Comparison of ENCODE assay signal across 13 cellular contexts in genomic region chr9:78280982-78281668, GRCh38. TPM values are rescaled to one million over a fixed set of nuclear protein-coding genes. Genes with fewer than 3 reads are reported as not detected.
A peak's percentile ranks its signal among the peaks of the same experiment; 100 is the strongest.
DNase-seq lines count a peak whose midpoint lies in the region; ATAC-seq, FAIRE-seq and TF ChIP-seq lines count a peak whose summit lies in the region.
"Had no signal": no experiment of that assay in that cellular context is flagged by ENCODE, and none has a peak within 500 bp of the region (broad histone marks: within the 10 kb centered on the region; RNA-seq: fewer than 3 reads in every experiment).

No MANE protein-coding gene starts in this region.

- no peaks in the 10 kb centered on the region for H3F3A ChIP-seq in smooth muscle cell (ENCODE audit: low read depth)

- no peak overlapping the region for H3K9ac ChIP-seq in keratinocyte (ENCODE audit: control insufficient read depth, extremely low read depth, insufficient read depth, low read length)
- H3K9ac ChIP-seq in smooth muscle cell (ENCODE audit: low read depth) = no peak overlapping the region

- no peaks in the 10 kb centered on the region for H3K9me1 ChIP-seq in keratinocyte (ENCODE audit: control insufficient read depth, extremely low read depth, insufficient read depth, low read length)

- no peak overlapping the region for H3K27ac ChIP-seq in HEK293 (ENCODE audit: extremely low read depth, low read depth, low read length)
- H3K27ac ChIP-seq in keratinocyte (ENCODE audit: control insufficient read depth, insufficient read depth, low read length) = no peak overlapping the region
- no peak overlapping the region for H3K27ac ChIP-seq in smooth muscle cell (ENCODE audit: low read depth)
- H3K27ac ChIP-seq in CD4-positive, alpha-beta T cell (ENCODE audit: low read depth, low read length) = no peak overlapping the region

- H3K9me3 Mint-ChIP-seq in CD4-positive, alpha-beta T cell = no peaks in the 10 kb centered on the region
- H3K9me3 Mint-ChIP-seq in activated naive CD8-positive, alpha-beta T cell treated with anti-CD3 and anti-CD28 coated beads, Interleukin-2, amount 50 U/mL, for 24 hours = no peaks in the 10 kb centered on the region
- H3K9me3 Mint-ChIP-seq: T-helper 2 cell treated with Interferon-gamma antibody and Interleukin-4, amounts not matched to agents 5 μg/mL and 100 μg/mL, for 36 hours had no signal

- dilution Hi-C loops in keratinocyte (cut with MboI; ENCODE audit: extremely low pct_ligation_motif_present, low sequenced_read_pairs) = no loop called here

- H3K4me3 ChIP-seq in HEK293 (ENCODE audit: low read depth, low read length) = no peak overlapping the region
- no peak overlapping the region for H3K4me3 ChIP-seq in keratinocyte (ENCODE audit: control insufficient read depth in 2 of 3, extremely low read depth in 1 of 3, insufficient read depth in 2 of 3, low read depth in 1 of 3, low read length in 3 of 3)
- no peak overlapping the region for H3K4me3 ChIP-seq in smooth muscle cell

- H3K27me3 Mint-ChIP-seq in CD4-positive, alpha-beta T cell = no peaks in the 10 kb centered on the region
- no peaks in the 10 kb centered on the region for H3K27me3 Mint-ChIP-seq in activated naive CD8-positive, alpha-beta T cell treated with anti-CD3 and anti-CD28 coated beads, Interleukin-2, amount 50 U/mL, for 24 hours

- no peaks in the 10 kb centered on the region; a peak in 1 of 3 replicates for H3K36me3 ChIP-seq in HEK293 (ENCODE audit: control insufficient read depth in 2 of 2, insufficient read depth in 1 of 2, low read length in 2 of 2)
- no peaks in the 10 kb centered on the region for H3K36me3 ChIP-seq in keratinocyte (ENCODE audit: control insufficient read depth in 2 of 2, extremely low read depth in 1 of 2, insufficient read depth in 2 of 2, low read length in 2 of 2)
- no peaks in the 10 kb centered on the region for H3K36me3 ChIP-seq in smooth muscle cell (ENCODE audit: low read depth)

- H3K4me1 Mint-ChIP-seq in CD4-positive, alpha-beta T cell (ENCODE audit: low read depth) = peaks cover 9% of the 10 kb centered on the region
- peaks cover 11% of the 10 kb centered on the region for H3K4me1 Mint-ChIP-seq in activated naive CD8-positive, alpha-beta T cell treated with anti-CD3 and anti-CD28 coated beads, Interleukin-2, amount 50 U/mL, for 24 hours

- peak; percentile 5 for FAIRE-seq in keratinocyte (lab: Jason Lieb, UNC)
- FAIRE-seq: islet of Langerhans had no signal

- intact Hi-C loops in CD4-positive, alpha-beta T cell (cut with DNase I, micrococcal nuclease) = no loop called here

- no peak for TF ChIP-seq CTCF in HEK293 (tag by site-specific recombination; IDR thresholded peaks at IDR 0.05)
- no peak for TF ChIP-seq CTCF in keratinocyte (optimal IDR thresholded peaks at IDR 0.05 in 1 of 3, IDR thresholded peaks at IDR 0.05 in 1 of 3, conservative IDR thresholded peaks at IDR 0.05 in 1 of 3; ENCODE audit: extremely low read depth in 1 of 3, insufficient read depth in 2 of 3, low read length in 3 of 3)
- no peak for TF ChIP-seq CTCF in smooth muscle cell (IDR thresholded peaks at IDR 0.05; ENCODE audit: borderline replicate concordance, insufficient read depth, poor library complexity, severe bottlenecking)
- TF ChIP-seq CTCF in GM10248 (IDR thresholded peaks at IDR 0.05; ENCODE audit: control extremely low read depth, extremely low read depth, low read depth, missing control alignments) = no peak
- no peak for TF ChIP-seq CTCF in CD4-positive, alpha-beta T cell (IDR thresholded peaks at IDR 0.05)
- TF ChIP-seq CTCF in GM13976 (IDR thresholded peaks at IDR 0.05; ENCODE audit: borderline replicate concordance, control extremely low read depth, extremely low read depth, insufficient read depth, missing control alignments) = no peak

- H3K27me3 ChIP-seq in keratinocyte (ENCODE audit: control insufficient read depth, extremely low read depth, insufficient read depth, low read length) (no peaks in the 10 kb centered on the region), smooth muscle cell (ENCODE audit: low read depth) (no peaks in the 10 kb centered on the region)
- H3K27me3 ChIP-seq in CD4-positive, alpha-beta T cell (ENCODE audit: control insufficient read depth, insufficient read depth, low read length) = no peaks in the 10 kb centered on the region

- no peaks in the 10 kb centered on the region for H3K36me3 Mint-ChIP-seq in CD4-positive, alpha-beta T cell (ENCODE audit: low read depth)
- no peaks in the 10 kb centered on the region for H3K36me3 Mint-ChIP-seq in activated naive CD8-positive, alpha-beta T cell treated with anti-CD3 and anti-CD28 coated beads, Interleukin-2, amount 50 U/mL, for 24 hours (ENCODE audit: low read depth)

- H3K4me2 ChIP-seq in keratinocyte (ENCODE audit: control insufficient read depth, extremely low read depth, insufficient read depth, low read depth, low read length) = no peak overlapping the region
- no peak overlapping the region for H3K4me2 ChIP-seq in smooth muscle cell

- H3K27ac Mint-ChIP-seq in CD4-positive, alpha-beta T cell = no peak overlapping the region
- H3K27ac Mint-ChIP-seq in activated naive CD8-positive, alpha-beta T cell treated with anti-CD3 and anti-CD28 coated beads, Interleukin-2, amount 50 U/mL, for 24 hours = no peak overlapping the region
- H3K27ac Mint-ChIP-seq: T-helper 2 cell treated with Interferon-gamma antibody and Interleukin-4, amounts not matched to agents 5 μg/mL and 100 μg/mL, for 36 hours had no signal

- in situ Hi-C loops in GM13976 (cut with MboI; ENCODE audit: low sequenced_read_pairs, unreplicated experiment) = no loop called here

- no peak overlapping the region for H3K4me3 Mint-ChIP-seq in CD4-positive, alpha-beta T cell
- H3K4me3 Mint-ChIP-seq in activated naive CD8-positive, alpha-beta T cell treated with anti-CD3 and anti-CD28 coated beads, Interleukin-2, amount 50 U/mL, for 24 hours = no peak overlapping the region
- H3K4me3 Mint-ChIP-seq: T-helper 2 cell treated with Interferon-gamma antibody and Interleukin-4, amounts not matched to agents 5 μg/mL and 100 μg/mL, for 36 hours had no signal

- peak; percentile 18 for DNase-seq in cerebellar cortex (ENCODE audit: low spot score)
- DNase-seq in keratinocyte (ENCODE audit: low read depth, low spot score) = no peak
- DNase-seq in smooth muscle cell (lab: John Stamatoyannopoulos, UW; ENCODE audit: unreplicated experiment) = peak; percentile 25
- DNase-seq in GM10248 (ENCODE audit: extremely low spot score) = no peak
- no peak for DNase-seq in CD4-positive, alpha-beta T cell
- no peak for DNase-seq in activated naive CD8-positive, alpha-beta T cell treated with anti-CD3 and anti-CD28 coated beads, Interleukin-2, amount 50 U/mL, for 24 hours
- no peak for DNase-seq in GM13976 (ENCODE audit: low spot score)
- DNase-seq: activated naive CD4-positive, alpha-beta T cell treated with anti-CD3 and anti-CD28 coated beads, Interleukin-2, amount 50 U/mL, for 16 hours; GF-D8; stimulated activated CD4-positive, alpha-beta T cell treated with anti-CD3 and anti-CD28 coated beads, Interleukin-4, amount 100 ng/mL, for 4 hours had no signal

- H2AFZ ChIP-seq in keratinocyte (ENCODE audit: control insufficient read depth, low read length) (no peak overlapping the region), smooth muscle cell (ENCODE audit: low read depth) (no peak overlapping the region)

- H3K4me1 ChIP-seq in HEK293 (ENCODE audit: control insufficient read depth, insufficient read depth, low read length) = peaks cover 9% of the 10 kb centered on the region; the same call in 1 of the 2 replicates
- peaks cover 6% of the 10 kb centered on the region for H3K4me1 ChIP-seq in keratinocyte (ENCODE audit: control insufficient read depth, extremely low read depth, insufficient read depth, low read length)
- H3K4me1 ChIP-seq in smooth muscle cell (ENCODE audit: low read depth) = peaks cover 2% of the 10 kb centered on the region

- WGBS in smooth muscle cell (ENCODE audit: low lambda C conversion rate) = 92% methylated on average over 3 of the region's 3 CpGs

- CTCF ChIA-PET in HEK293 (lab: Yijun Ruan, JAX) = interaction anchor here (0.7 to 1.1 kb wide), 2 partner anchors 16 to 17 kb away, joined by 4 to 5 read pairs; no protein-coding TSS in a partner anchor
- CTCF ChIA-PET in GM10248 (lab: Yijun Ruan, JAX) = interaction anchor here (1.8 kb wide), 1 partner anchor 9 kb away, joined by 4 read pairs; no protein-coding TSS in a partner anchor
- CTCF ChIA-PET in CD4-positive, alpha-beta T cell (lab: Charles Lee) = no interaction called here

- no peak for ATAC-seq in CD4-positive, alpha-beta T cell (ENCODE audit: poor library complexity)
- ATAC-seq in activated naive CD8-positive, alpha-beta T cell treated with anti-CD3 and anti-CD28 coated beads, Interleukin-2, amount 50 U/mL, for 24 hours = no peak

- no peaks in the 10 kb centered on the region for H4K20me1 ChIP-seq in keratinocyte (ENCODE audit: control insufficient read depth, extremely low read depth, insufficient read depth, low read length)
- no peaks in the 10 kb centered on the region for H4K20me1 ChIP-seq in smooth muscle cell (ENCODE audit: low read depth)

- POLR2A ChIA-PET in HEK293 (lab: Yijun Ruan, JAX) = interaction anchor here (0.6 to 1.8 kb wide), 4 partner anchors 10 to 45 kb away, joined by 3 to 27 read pairs (median 4); partner anchors contain the start of gene PSAT1
- POLR2A ChIA-PET in GM10248 (lab: Yijun Ruan, JAX) = no interaction called here
- POLR2A ChIA-PET in CD4-positive, alpha-beta T cell (lab: Charles Lee) = no interaction called here

- H3K9me3 ChIP-seq in HEK293 (ENCODE audit: control insufficient read depth, insufficient read depth, low read depth, low read length) (no peaks in the 10 kb centered on the region), keratinocyte (ENCODE audit: control insufficient read depth, low read depth, low read length) (no peaks in the 10 kb centered on the region), smooth muscle cell (replicated peaks; ENCODE audit: low read depth) (no peaks in the 10 kb centered on the region)
- H3K9me3 ChIP-seq in CD4-positive, alpha-beta T cell (ENCODE audit: control insufficient read depth, low read length) = no peaks in the 10 kb centered on the region

- no peaks in the 10 kb centered on the region for H3K79me2 ChIP-seq in keratinocyte (ENCODE audit: control insufficient read depth, insufficient read depth, low read length)
- no peaks in the 10 kb centered on the region for H3K79me2 ChIP-seq in smooth muscle cell (ENCODE audit: low read depth)

RNA-seq across cellular contexts. Expression of gene PSAT1, which starts 15.8 kb away (rescaled TPM):
- polyA plus RNA-seq in keratinocyte (30.2 to 88.9 TPM (median 62.7 TPM) in 3 replicates), smooth muscle cell (76.4 and 85.1 TPM in 2 replicates)
- polyA plus RNA-seq in keratinocyte (2011; ENCODE audit: low read depth) = 130 TPM
- 42.2 and 75.0 TPM in 2 replicates for polyA plus RNA-seq in keratinocyte (2011; cell fraction: cytosol; rRNA removed)
- 34.6 and 49.3 TPM in 2 replicates for polyA plus RNA-seq in keratinocyte (2011; cell fraction: nucleus; rRNA removed)
- polyA plus RNA-seq in keratinocyte (2012; ENCODE audit: low replicate concordance) = 52.0 and 154 TPM in 2 replicates
- 23.5 to 52.3 TPM (median 27.4 TPM) in 3 replicates for polyA minus RNA-seq in keratinocyte
- 34.9 TPM for polyA minus RNA-seq in keratinocyte (2011; cell fraction: cytosol; rRNA and poly(A)+ RNA removed)
- polyA minus RNA-seq in keratinocyte (2011; cell fraction: nucleus; rRNA and poly(A)+ RNA removed) = 18.7 and 27.7 TPM in 2 replicates
- 70.6 and 94.5 TPM in 2 replicates for total RNA-seq in smooth muscle cell
- under 1 TPM; 0.30 to 0.61 TPM for total RNA-seq in CD4-positive, alpha-beta T cell

RNA-seq across cellular contexts. Expression of gene CEP78, which starts 45.2 kb away (rescaled TPM):
- polyA plus RNA-seq in keratinocyte (5.1 to 13.2 TPM (median 10.1 TPM) in 3 replicates), smooth muscle cell (7.9 and 8.2 TPM in 2 replicates)
- polyA plus RNA-seq in keratinocyte (2011; ENCODE audit: low read depth) = 6.3 TPM
- polyA plus RNA-seq in keratinocyte (2011; cell fraction: cytosol; rRNA removed) = 5.5 and 9.9 TPM in 2 replicates
- polyA plus RNA-seq in keratinocyte (2011; cell fraction: nucleus; rRNA removed) = 8.0 and 9.8 TPM in 2 replicates
- 2.3 and 10.3 TPM in 2 replicates for polyA plus RNA-seq in keratinocyte (2012; ENCODE audit: low replicate concordance)
- polyA minus RNA-seq in keratinocyte = 2.4 to 13.2 TPM (median 5.1 TPM) in 3 replicates
- 6.3 TPM for polyA minus RNA-seq in keratinocyte (2011; cell fraction: cytosol; rRNA and poly(A)+ RNA removed)
- 4.9 and 9.7 TPM in 2 replicates for polyA minus RNA-seq in keratinocyte (2011; cell fraction: nucleus; rRNA and poly(A)+ RNA removed)
- 25.4 and 28.3 TPM in 2 replicates for total RNA-seq in smooth muscle cell
- 10 to 100 TPM; 10.5 to 12.1 TPM for total RNA-seq in CD4-positive, alpha-beta T cell

Comparison
In these comparisons a context has a peak if more than half of its experiments do, and no peak if none do; other contexts are left out.
1. DNase-seq: peak in cerebellar cortex (single experiment) and smooth muscle cell (single experiment); none in keratinocyte (single experiment), GM10248 (single experiment), CD4-positive, alpha-beta T cell (0 of 10), activated naive CD8-positive, alpha-beta T cell treated with anti-CD3 and anti-CD28 coated beads, Interleukin-2, amount 50 U/mL, for 24 hours (single experiment) and GM13976 (single experiment).
2. RNA of gene PSAT1, which starts 15.8 kb away (total RNA-seq): 70.6 to 94.5 TPM in smooth muscle cell; 0.30 to 0.61 TPM in CD4-positive, alpha-beta T cell; every median in the first group is over 10 times any median in the second.